Comparison of ENCODE assay signal across 20 cellular contexts in the genomic region with DNA sequence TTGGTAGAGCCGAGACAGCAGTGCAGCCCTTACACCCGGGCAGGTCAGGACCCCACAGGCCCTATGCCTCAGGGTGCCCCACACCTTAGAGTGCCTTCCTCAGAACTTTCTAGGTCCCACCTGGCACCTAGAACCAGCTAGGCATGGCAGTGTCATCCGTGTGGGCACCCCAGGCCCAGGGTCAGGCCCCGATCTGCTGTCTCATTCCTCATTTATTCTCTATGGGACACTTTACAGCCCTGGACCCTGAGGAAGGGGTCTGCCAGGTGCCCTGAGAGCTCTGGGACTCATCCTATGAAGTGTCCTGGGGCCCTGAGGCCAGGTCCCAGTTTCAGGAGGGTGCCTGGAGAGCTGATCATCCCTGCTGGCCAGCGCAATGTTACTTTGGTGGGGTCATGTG. TPM values are rescaled to one million over a fixed set of nuclear protein-coding genes. Genes with fewer than 3 reads are reported as not detected.
"Had no signal": no experiment of that assay in that cellular context is flagged by ENCODE, and none has a peak within 500 bp of the region (broad histone marks: within the 10 kb centered on the region; RNA-seq: fewer than 3 reads in every experiment).

No MANE protein-coding gene starts in this region.

- H3K27ac Mint-ChIP-seq: IgD-negative memory B cell had no signal

- H3K36me3 ChIP-seq: SJCRH30 had no signal

- H3K9me3 ChIP-seq: SJCRH30 had no signal

- DNase-seq: Kasumi-1, MM.1S, NCI-H1092 treated with DMSO at 0.1 percent for 48 hours, NCI-H1436, NCI-H187, NCI-H2029, NCI-H2081 treated with DMSO at 0.1 percent for 48 hours, NCI-H2171, NCI-H226, NCI-H446, NCI-H510A, NCI-H524 treated with DMSO at 0.1 percent for 48 hours, NCI-H69, NCI-H774, SHP77, SJCRH30 had no signal

- H3K9ac ChIP-seq: KMS-11 had no signal

- H3K27ac ChIP-seq: KMS-11, RWPE1, SJCRH30 had no signal

- H3K4me2 ChIP-seq: KMS-11 had no signal

- H3K4me1 Mint-ChIP-seq: IgD-negative memory B cell had no signal

- H3K27me3 ChIP-seq: SJCRH30 had no signal

- H3K9me3 Mint-ChIP-seq: IgD-negative memory B cell had no signal

- H3K4me3 Mint-ChIP-seq: IgD-negative memory B cell had no signal

- H3K4me3 ChIP-seq: K562, SJCRH30 had no signal

RNA-seq across cellular contexts. Expression of gene BPI, which starts 8.1 kb away (rescaled TPM):
- total RNA-seq: K562 had no signal
- polyA plus RNA-seq: IgD-negative memory B cell, K562 had no signal

RNA-seq across cellular contexts. Expression of gene KIAA1755, which starts 35.3 kb away (rescaled TPM):
- total RNA-seq: K562 had no signal
- polyA plus RNA-seq: IgD-negative memory B cell, K562 had no signal

RNA-seq across cellular contexts. Expression of gene LBP, which starts 50.5 kb away (rescaled TPM):
- total RNA-seq: SJCRH30 had no signal
- polyA plus RNA-seq: IgD-negative memory B cell had no signal
